In the genomic region with DNA sequence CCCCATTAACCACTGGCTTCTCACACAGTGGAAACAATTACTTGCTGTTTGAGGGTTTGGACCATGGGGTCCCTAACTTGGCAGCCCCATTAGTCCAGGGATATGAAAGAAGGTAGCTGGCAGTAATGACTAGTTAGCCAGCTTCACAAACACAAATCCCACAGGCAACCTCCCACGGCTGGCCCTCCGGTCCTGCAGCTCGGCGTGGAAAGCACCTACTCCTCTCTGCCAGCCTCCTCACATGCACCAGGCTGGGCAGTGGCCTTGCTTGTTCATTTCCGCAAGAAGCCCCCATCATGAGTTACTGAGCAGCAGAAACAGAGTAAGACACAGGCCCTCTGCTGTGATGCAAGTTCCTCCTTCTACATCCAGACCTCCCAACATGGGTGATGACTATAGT, we compare ENCODE assay signal across 33 cellular contexts. TPM values are rescaled to one million over a fixed set of nuclear protein-coding genes. Genes with fewer than 3 reads are reported as not detected.
"Had no signal": no experiment of that assay in that cellular context is flagged by ENCODE, and none has a peak within 500 bp of the region (broad histone marks: within the 10 kb centered on the region; RNA-seq: fewer than 3 reads in every experiment).

No MANE protein-coding gene starts in this region.

- H3K4me1 ChIP-seq: ascending aorta, breast epithelium had no signal

- H3K9me3 ChIP-seq: adrenal gland, ascending aorta, body of pancreas, breast epithelium had no signal

- DNase-seq: activated effector memory CD4-positive, alpha-beta T cell treated with anti-CD3 and anti-CD28 coated beads, Interleukin-2, amount 50 U/mL, for 16 hours; activated effector memory CD4-positive, alpha-beta T cell treated with Interleukin-2 at 50 U/mL for 16 hours; activated gamma-delta T cell; activated gamma-delta T cell treated with Interleukin-2 at 50 U/mL for 16 hours; activated naive CD4-positive, alpha-beta T cell; activated naive CD4-positive, alpha-beta T cell treated with anti-CD3 and anti-CD28 coated beads for 36 hours; activated naive CD4-positive, alpha-beta T cell treated with anti-CD3 and anti-CD28 coated beads, Interleukin-2, amount 10 ng/mL, durations not matched to agents 7 days and 5 days; activated naive CD4-positive, alpha-beta T cell treated with anti-CD3 and anti-CD28 coated beads, Interleukin-2, amount 50 U/mL, for 16 hours; activated naive CD4-positive, alpha-beta T cell treated with Interleukin-2 at 50 U/mL for 16 hours; activated naive CD8-positive, alpha-beta T cell treated with anti-CD3 and anti-CD28 coated beads for 36 hours; activated naive CD8-positive, alpha-beta T cell treated with anti-CD3 and anti-CD28 coated beads, Interleukin-2, amount 10 ng/mL, durations not matched to agents 7 days and 5 days; activated naive CD8-positive, alpha-beta T cell treated with anti-CD3 and anti-CD28 coated beads, Interleukin-2, amount 50 U/mL, for 24 hours; activated T-cell treated with anti-CD3 and anti-CD28 coated beads, Interleukin-2, amount 50 U/mL, for 24 hours; activated T-cell treated with anti-CD3 and anti-CD28 coated beads, Interleukin-2, amount 50 U/mL, for 4 hours; activated T-cell treated with anti-CD3 and anti-CD28 coated beads, Interleukin-2, amount 50 U/mL, for 48 hours; activated T-cell treated with anti-CD3 and anti-CD28 coated beads, Interleukin-2, amount 50 U/mL, for 72 hours; adrenal gland; amniotic stem cell; aorta; body of pancreas; brain microvascular endothelial cell; central memory CD4-positive, alpha-beta T cell; cerebellar nuclear complex had no signal

- H3K4me3 ChIP-seq: adrenal gland, ascending aorta, body of pancreas, breast epithelium, cardiac muscle cell had no signal

- H3K27ac ChIP-seq: adrenal gland, ascending aorta, body of pancreas, brain microvascular endothelial cell, breast epithelium, cardiac muscle cell had no signal

- H3K36me3 ChIP-seq: adrenal gland, ascending aorta, brain microvascular endothelial cell, breast epithelium, cardiac muscle cell had no signal

RNA-seq across cellular contexts. Expression of a gene that starts 13.7 kb away (rescaled TPM):
- total RNA-seq: activated naive CD4-positive, alpha-beta T cell treated with anti-CD3 and anti-CD28 coated beads for 36 hours; activated naive CD4-positive, alpha-beta T cell treated with anti-CD3 and anti-CD28 coated beads, Interleukin-2, amount 50 U/mL, for 72 hours; activated naive CD8-positive, alpha-beta T cell treated with anti-CD3 and anti-CD28 coated beads for 36 hours; activated naive CD8-positive, alpha-beta T cell treated with anti-CD3 and anti-CD28 coated beads, Interleukin-2, amount 10 ng/mL, durations not matched to agents 7 days and 5 days; activated T-cell treated with anti-CD3 and anti-CD28 coated beads, Interleukin-2, amount 50 U/mL, for 4 hours; activated T-cell treated with anti-CD3 and anti-CD28 coated beads, Interleukin-2, amount 50 U/mL, for 72 hours; activated T-helper 1 cell treated with anti-CD3 and anti-CD28 coated beads, Interleukin-12 subunit alpha, Interleukin-12 subunit beta, Interleukin-2, Interleukin-4 antibody, amounts not matched to agents 30 ng/mL and 10 ng/mL and 1 ng/mL, durations not matched to agents 14 hours and 24 hours and 36 hours; activated T-helper 17 cell treated with anti-CD3 and anti-CD28 coated beads, Interleukin-2, amount 50 U/mL, for 72 hours; activated T-helper 2 cell treated with anti-CD3 and anti-CD28 coated beads, Interferon-gamma antibody, Interleukin-2, Interleukin-4, amounts not matched to agents 10 μg/mL and 5 μg/mL and 100 μg/mL, durations not matched to agents 14 hours and 24 hours and 36 hours; adrenal gland; aorta; bronchial epithelial cell; cardiac septum; chondrocyte had no signal
